11 cellular contexts compared by ENCODE assay signal in the genomic region with DNA sequence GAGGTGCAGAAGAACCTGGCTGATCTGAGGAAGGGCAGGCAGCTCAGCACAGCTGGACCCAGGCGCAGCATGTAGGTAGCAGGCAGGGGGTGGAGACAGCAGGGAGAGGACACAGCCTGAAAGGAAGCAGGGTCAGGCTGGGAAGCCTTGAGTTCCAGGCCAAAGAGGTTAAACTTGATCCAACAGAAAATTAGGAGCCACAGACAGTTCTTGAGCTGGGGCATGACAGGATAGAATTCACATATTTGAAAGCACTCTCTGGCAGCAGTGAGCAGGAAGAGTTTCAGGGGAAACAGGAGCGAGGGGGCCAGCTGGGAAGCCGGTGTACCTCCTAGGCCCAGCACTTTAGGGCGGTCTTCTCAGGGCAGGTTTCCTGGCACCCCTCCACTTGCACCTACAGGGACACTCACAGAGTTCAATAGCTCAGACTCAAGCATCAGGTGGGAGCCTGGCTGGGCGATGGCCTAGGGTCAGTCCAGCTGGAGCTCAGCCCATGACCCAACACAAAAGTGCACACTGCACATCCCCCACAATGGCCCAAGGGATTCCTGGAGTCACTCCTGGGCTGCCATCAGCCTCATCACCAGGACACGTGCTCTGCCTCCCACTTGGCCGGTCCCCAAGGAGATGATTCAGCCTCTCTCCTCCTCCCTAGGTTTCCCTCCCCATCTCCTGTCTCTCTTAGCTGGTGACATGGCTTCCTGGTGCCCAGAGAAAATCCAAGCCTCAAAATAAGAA. TPM values are rescaled to one million over a fixed set of nuclear protein-coding genes. Genes with fewer than 3 reads are reported as not detected.
DNase-seq lines count a peak whose midpoint lies in the region; ATAC-seq and TF ChIP-seq lines count a peak whose summit lies in the region.
"Had no signal": no experiment of that assay in that cellular context is flagged by ENCODE, and none has a peak within 500 bp of the region (broad histone marks: within the 10 kb centered on the region; RNA-seq: fewer than 3 reads in every experiment).

No MANE protein-coding gene starts in this region.

- H3K27ac ChIP-seq in fibroblast of lung (ENCODE audit: insufficient read depth, low read length) (no peak overlapping the region), prostate gland (peak overlapping the region; percentile 34 to 43)

- H2AFZ ChIP-seq in fibroblast of lung (ENCODE audit: low read length): peak overlapping the region; percentile 57

- H4K20me1 ChIP-seq in fibroblast of lung (ENCODE audit: control insufficient read depth, extremely low read depth, insufficient read depth, low read length): no peaks in the 10 kb centered on the region

- no peak for ATAC-seq in GM18519 (IDR thresholded peaks at IDR 0.05; ENCODE audit: low FRiP score, unreplicated experiment)
- ATAC-seq in HG02884 (IDR thresholded peaks at IDR 0.05; ENCODE audit: unreplicated experiment): no peak
- ATAC-seq: T-helper 17 cell had no signal

- H3K27me3 ChIP-seq in fibroblast of lung (ENCODE audit: control insufficient read depth, insufficient read depth, low read length) (no peaks in the 10 kb centered on the region), prostate gland (replicated peaks; ENCODE audit: insufficient read depth) (no peaks in the 10 kb centered on the region)

- H3K4me3 ChIP-seq in NB4 (ENCODE audit: low read depth, low read length) (no peak overlapping the region), fibroblast of lung (replicated peaks in 1 of 4; ENCODE audit: control extremely low read depth in 1 of 4, insufficient read depth in 1 of 4, low read depth in 3 of 4, low read length in 4 of 4) (no peak overlapping the region), prostate gland (no peak overlapping the region)

- H3K9ac ChIP-seq in fibroblast of lung (ENCODE audit: insufficient read depth, low read length): no peak overlapping the region

- no peaks in the 10 kb centered on the region for H3K79me2 ChIP-seq in fibroblast of lung (ENCODE audit: control insufficient read depth, insufficient read depth, low read length)

- no peak for TF ChIP-seq POLR2A in NB4 (IDR thresholded peaks at IDR 0.05; ENCODE audit: extremely low read depth, insufficient read length)
- TF ChIP-seq POLR2A in prostate gland (IDR thresholded peaks at IDR 0.05): no peak

- H3K36me3 ChIP-seq in fibroblast of lung (ENCODE audit: control insufficient read depth, insufficient read depth, low read length) (no peaks in the 10 kb centered on the region), prostate gland (no peaks in the 10 kb centered on the region)

- intact Hi-C loops in prostate gland (cut with DNase I): loop anchor here (5.0 to 10.0 kb wide), 2 partner anchors 178 to 316 kb away; no protein-coding TSS in a partner anchor

- H3K4me1 ChIP-seq in fibroblast of lung (ENCODE audit: control insufficient read depth, extremely low read depth, insufficient read depth, low read length): peaks cover 8% of the 10 kb centered on the region
- H3K4me1 ChIP-seq in prostate gland (replicated peaks): no peaks in the 10 kb centered on the region

- no peak overlapping the region for H3K4me2 ChIP-seq in fibroblast of lung (ENCODE audit: extremely low read depth, insufficient read depth, low read length)

- TF ChIP-seq CTCF in NB4 (IDR thresholded peaks at IDR 0.05; ENCODE audit: low read depth, low read length) (no peak), fibroblast of lung (conservative IDR thresholded peaks at IDR 0.05 in 1 of 2, IDR thresholded peaks at IDR 0.05 in 1 of 2; ENCODE audit: low read depth in 1 of 2, low read length in 2 of 2) (no peak), prostate gland (IDR thresholded peaks at IDR 0.05) (no peak)

- DNase-seq in COLO829 (ENCODE audit: low spot score) (peak; percentile 75), NB4 (ENCODE audit: low read depth) (peak; percentile 57), fibroblast of lung (ENCODE audit: low read depth in 2 of 2) (peak; percentile 61 to 77), prostate gland (ENCODE audit: low spot score) (no peak), DMS114 treated with DMSO at 0.1 percent for 48 hours (lab: John Stamatoyannopoulos, UW; ENCODE audit: unreplicated experiment) (no peak)
- DNase-seq in activated CD4-positive, alpha-beta T cell treated with anti-CD3 and anti-CD28 coated beads, Interleukin-2, amount 50 U/mL, for 4 hours: no peak
- DNase-seq: activated T-cell treated with anti-CD3 and anti-CD28 coated beads for 4 hours, NCI-H446, T-helper 17 cell had no signal

- no peaks in the 10 kb centered on the region for H3K9me3 ChIP-seq in fibroblast of lung (ENCODE audit: control insufficient read depth, insufficient read depth, low read depth, low read length)
- H3K9me3 ChIP-seq in prostate gland: no peaks in the 10 kb centered on the region

- 57% methylated on average over 7 of the region's 7 CpGs for WGBS in prostate gland

RNA-seq across cellular contexts. Expression of a gene that starts 22.7 kb away (rescaled TPM):
- total RNA-seq in fibroblast of lung (0.26 TPM in 1 of 2 replicates, not detected in the other), prostate gland (under 1 TPM in 1 of 2 donors, not detected in 1; 0.34 TPM)
- polyA plus RNA-seq in fibroblast of lung: not detected in 2 replicates
- 0.07 TPM in 1 of 2 replicates, not detected in the other for polyA plus RNA-seq in fibroblast of lung (2012)
- not detected in 2 replicates for polyA minus RNA-seq in fibroblast of lung (ENCODE audit: low replicate concordance)

RNA-seq across cellular contexts. Expression of a gene that starts 56.9 kb away (rescaled TPM):
- total RNA-seq in fibroblast of lung: under 0.01 TPM in 2 replicates
- polyA plus RNA-seq in fibroblast of lung: 0.25 and 0.32 TPM in 2 replicates
- 0.06 and 0.19 TPM in 2 replicates for polyA plus RNA-seq in fibroblast of lung (2012)
- 0.70 and 3.4 TPM in 2 replicates for polyA minus RNA-seq in fibroblast of lung (ENCODE audit: low replicate concordance)
- 10 to 100 TPM; 14.9 to 39.1 TPM for total RNA-seq in prostate gland

Comparison
In these comparisons a context has a peak if more than half of its experiments do, and no peak if none do; other contexts are left out.
1. DNase-seq: peak in COLO829 (single experiment), NB4 (single experiment) and fibroblast of lung (2 of 2); none in prostate gland (single experiment), DMS114 treated with DMSO at 0.1 percent for 48 hours (single experiment) and activated CD4-positive, alpha-beta T cell treated with anti-CD3 and anti-CD28 coated beads, Interleukin-2, amount 50 U/mL, for 4 hours (0 of 2).
2. RNA of a gene that starts 56.9 kb away (total RNA-seq): 14.9 to 39.1 TPM in prostate gland; under 0.01 TPM in fibroblast of lung; every median in the first group is over 10 times any median in the second.